ENCODE assay signal across 24 cellular contexts in genomic region chr2:238789317-238789806, GRCh38. TPM values are rescaled to one million over a fixed set of nuclear protein-coding genes. Genes with fewer than 3 reads are reported as not detected.
DNase-seq lines count a peak whose midpoint lies in the region; ATAC-seq, FAIRE-seq and TF ChIP-seq lines count a peak whose summit lies in the region.
"Had no signal": no experiment of that assay in that cellular context is flagged by ENCODE, and none has a peak within 500 bp of the region (broad histone marks: within the 10 kb centered on the region; RNA-seq: fewer than 3 reads in every experiment).

No MANE protein-coding gene starts in this region.

- H3K4me3 Mint-ChIP-seq in stimulated activated memory B cell treated with anti-CD40 and anti-IgM and Interleukin-4, amounts not matched to agents 10 μg/mL and 1 μg/mL and 100 μg/mL, for 72 hours = no peak overlapping the region
- H3K4me3 Mint-ChIP-seq: CD8-positive, alpha-beta T cell had no signal

- peak; percentile 50 for FAIRE-seq in bronchial epithelial cell (lab: Jason Lieb, UNC)

- no peaks in the 10 kb centered on the region for H3K36me3 ChIP-seq in BJ (ENCODE audit: control insufficient read depth, insufficient read depth, low read length)
- H3K36me3 ChIP-seq in bronchial epithelial cell (ENCODE audit: control insufficient read depth, insufficient read depth, low read length) = no peaks in the 10 kb centered on the region

- intact Hi-C loops in cardiac septum (cut with DNase I) = loop anchor here (5.0 to 10.0 kb wide), 2 partner anchors 155 to 432 kb away; no protein-coding TSS in a partner anchor

- ATAC-seq in GM21529 (IDR thresholded peaks at IDR 0.05; ENCODE audit: unreplicated experiment) (no peak), HG02938 (IDR thresholded peaks at IDR 0.05; ENCODE audit: unreplicated experiment) (no peak)
- no peak for ATAC-seq in stimulated activated memory B cell treated with anti-CD40 and anti-IgM and Interleukin-4, amounts not matched to agents 10 μg/mL and 1 μg/mL and 100 μg/mL, for 72 hours
- ATAC-seq: CD8-positive, alpha-beta T cell had no signal

- H3K27ac Mint-ChIP-seq in stimulated activated memory B cell treated with anti-CD40 and anti-IgM and Interleukin-4, amounts not matched to agents 10 μg/mL and 1 μg/mL and 100 μg/mL, for 72 hours = no peak overlapping the region
- H3K27ac Mint-ChIP-seq: CD8-positive, alpha-beta T cell had no signal

- POLR2A ChIA-PET in BJ (lab: Charles Lee) = no interaction called here

- peak overlapping the region in 19 of 21 experiments; percentile 18 to 92 (median 61) for H3K27ac ChIP-seq in skin epidermis
- H3K27ac ChIP-seq: HL-60, KMS-11, RWPE1 had no signal

- DNase-seq in BJ (ENCODE audit: low read depth) = peak; percentile 16
- peak; percentile 33 for DNase-seq in GM04503 (ENCODE audit: low read depth)
- DNase-seq in bronchial epithelial cell (ENCODE audit: low read depth) = no peak
- no peak for DNase-seq in cardiac septum (ENCODE audit: low spot score)
- DNase-seq: C1 segment of cervical spinal cord; CD8-positive, alpha-beta T cell; DND-41; GDM1; NCI-H1092 treated with DMSO at 0.1 percent for 48 hours; NCI-H1436 treated with DMSO at 0.1 percent for 48 hours; NCI-H1930; NCI-H226; NCI-H510A treated with DMSO at 0.1 percent for 48 hours; NCI-H748 treated with DMSO at 0.1 percent for 48 hours; SHP77 treated with DMSO at 0.1 percent for 48 hours had no signal

- peak overlapping the region; percentile 25 for H3K4me3 ChIP-seq in BJ (ENCODE audit: low read depth, low read length)
- no peak overlapping the region for H3K4me3 ChIP-seq in bronchial epithelial cell (ENCODE audit: low read depth, low read length)
- no peak overlapping the region for H3K4me3 ChIP-seq in skin epidermis

- CTCF ChIA-PET in BJ (lab: Yijun Ruan, JAX) = interaction anchor here (0.8 to 6.1 kb wide), 5 partner anchors 59 to 274 kb away, joined by 3 to 84 read pairs (median 3); partner anchors contain the start of gene TWIST2

- H3K27me3 Mint-ChIP-seq in stimulated activated memory B cell treated with anti-CD40 and anti-IgM and Interleukin-4, amounts not matched to agents 10 μg/mL and 1 μg/mL and 100 μg/mL, for 72 hours = peaks cover 31% of the 10 kb centered on the region

- TF ChIP-seq CTCF in BJ (IDR thresholded peaks at IDR 0.05; ENCODE audit: insufficient read depth, low read depth, low read length) = peak; percentile 49
- TF ChIP-seq CTCF in bronchial epithelial cell (IDR thresholded peaks at IDR 0.05; ENCODE audit: insufficient read depth, low read length, severe bottlenecking) = no peak

- H3K27me3 ChIP-seq in BJ (ENCODE audit: control insufficient read depth, insufficient read depth, low read length) (no peaks in the 10 kb centered on the region), bronchial epithelial cell (ENCODE audit: control insufficient read depth, insufficient read depth, low read length) (peaks cover 2% of the 10 kb centered on the region)

- no peaks in the 10 kb centered on the region for H3K9me3 Mint-ChIP-seq in stimulated activated memory B cell treated with anti-CD40 and anti-IgM and Interleukin-4, amounts not matched to agents 10 μg/mL and 1 μg/mL and 100 μg/mL, for 72 hours
- H3K9me3 Mint-ChIP-seq: CD8-positive, alpha-beta T cell had no signal

- no peaks in the 10 kb centered on the region for H3K36me3 Mint-ChIP-seq in stimulated activated memory B cell treated with anti-CD40 and anti-IgM and Interleukin-4, amounts not matched to agents 10 μg/mL and 1 μg/mL and 100 μg/mL, for 72 hours
- H3K36me3 Mint-ChIP-seq: CD8-positive, alpha-beta T cell had no signal

- H3K4me1 Mint-ChIP-seq in stimulated activated memory B cell treated with anti-CD40 and anti-IgM and Interleukin-4, amounts not matched to agents 10 μg/mL and 1 μg/mL and 100 μg/mL, for 72 hours = no peaks in the 10 kb centered on the region

RNA-seq across cellular contexts. Expression of gene TWIST2, which starts 58.5 kb away (rescaled TPM):
- polyA plus RNA-seq in BJ (2011; rRNA removed) = 110 and 127 TPM in 2 replicates
- 77.4 and 88.7 TPM in 2 replicates for polyA minus RNA-seq in BJ (2011; rRNA and poly(A)+ RNA removed)
- total RNA-seq in bronchial epithelial cell (4.6 and 7.4 TPM in 2 replicates), cardiac septum (0.83 TPM)
- total RNA-seq: A673; CD8-positive, alpha-beta T cell; HT-29 had no signal

Comparison
In these comparisons a context has a peak if more than half of its experiments do, and no peak if none do; other contexts are left out.
1. DNase-seq: peak in BJ (single experiment) and GM04503 (single experiment); none in bronchial epithelial cell (single experiment) and cardiac septum (single experiment).